27 cellular contexts compared by ENCODE assay signal in the genomic region with DNA sequence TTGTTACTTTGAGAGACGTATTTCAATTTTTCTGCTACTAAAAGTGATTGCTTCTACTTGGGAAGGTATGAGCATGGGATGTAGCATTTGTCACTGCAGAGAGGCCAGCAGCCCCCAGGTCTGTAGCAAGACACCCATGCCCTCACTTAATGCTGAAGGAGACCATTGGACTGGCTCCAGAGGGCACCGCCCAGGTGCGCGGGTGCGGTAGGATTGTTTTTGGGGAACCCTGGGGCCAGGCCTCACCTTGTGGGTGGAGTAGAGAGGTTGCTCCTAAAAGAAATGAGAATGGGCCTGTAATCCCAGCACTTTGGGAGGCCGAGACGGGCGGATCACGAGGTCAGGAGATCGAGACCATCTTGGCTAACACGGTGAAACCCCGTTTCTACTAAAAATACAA. TPM values are rescaled to one million over a fixed set of nuclear protein-coding genes. Genes with fewer than 3 reads are reported as not detected.
A peak's percentile ranks its signal among the peaks of the same experiment; 100 is the strongest.
DNase-seq lines count a peak whose midpoint lies in the region; ATAC-seq and TF ChIP-seq lines count a peak whose summit lies in the region.
"Had no signal": no experiment of that assay in that cellular context is flagged by ENCODE, and none has a peak within 500 bp of the region (broad histone marks: within the 10 kb centered on the region; RNA-seq: fewer than 3 reads in every experiment).

No MANE protein-coding gene starts in this region.

- no peak overlapping the region for H3K9ac ChIP-seq in Karpas-422 (ENCODE audit: low read length)
- H3K9ac ChIP-seq: BLaER1, GM23248 had no signal

- no peak overlapping the region for H3K4me3 Mint-ChIP-seq in natural killer cell treated with Interleukin-12 subunit alpha and Interleukin-12 subunit beta and Interleukin-15 and Interleukin-18, amount 100 ng/mL, for 72 hours
- no peak overlapping the region for H3K4me3 Mint-ChIP-seq in natural killer cell
- H3K4me3 Mint-ChIP-seq in activated B cell treated with CpG ODN at 0.5 μM for 24 hours: peak overlapping the region; percentile 11
- H3K4me3 Mint-ChIP-seq in activated naive CD4-positive, alpha-beta T cell treated with anti-CD3 and anti-CD28 coated beads, Interleukin-2, amount 10 ng/mL, durations not matched to agents 7 days and 5 days: no peak overlapping the region
- H3K4me3 Mint-ChIP-seq: CD8-positive, alpha-beta T cell; H9 had no signal

- TF ChIP-seq CTCF in natural killer cell (IDR thresholded peaks at IDR 0.05) (no peak), activated B cell treated with CpG ODN at 0.5 μM for 24 hours (IDR thresholded peaks at IDR 0.05) (no peak), sigmoid colon (IDR thresholded peaks at IDR 0.05) (no peak)

- peaks cover 44 to 54% of the 10 kb centered on the region in 2 donors for H3K27me3 Mint-ChIP-seq in natural killer cell treated with Interleukin-12 subunit alpha and Interleukin-12 subunit beta and Interleukin-15 and Interleukin-18, amount 100 ng/mL, for 72 hours
- H3K27me3 Mint-ChIP-seq in natural killer cell (ENCODE audit: low read depth in 2 of 2) (peaks cover 61 to 62% of the 10 kb centered on the region in 2 donors), activated B cell treated with CpG ODN at 0.5 μM for 24 hours (no peaks in the 10 kb centered on the region)
- H3K27me3 Mint-ChIP-seq in activated naive CD4-positive, alpha-beta T cell treated with anti-CD3 and anti-CD28 coated beads, Interleukin-2, amount 10 ng/mL, durations not matched to agents 7 days and 5 days: peaks cover 49% of the 10 kb centered on the region

- H3K36me3 ChIP-seq in sigmoid colon (no peaks in the 10 kb centered on the region), Karpas-422 (ENCODE audit: insufficient read depth, low read length) (no peaks in the 10 kb centered on the region; the same call in 1 of the 2 replicates)
- H3K36me3 ChIP-seq: BLaER1, SJCRH30 had no signal

- intact Hi-C loops in natural killer cell (cut with micrococcal nuclease): no loop called here
- intact Hi-C loops in activated B cell treated with CpG ODN at 0.5 μM for 24 hours (cut with micrococcal nuclease): no loop called here
- intact Hi-C loops in sigmoid colon (cut with DNase I): no loop called here

- H3K27ac Mint-ChIP-seq in natural killer cell treated with Interleukin-12 subunit alpha and Interleukin-12 subunit beta and Interleukin-15 and Interleukin-18, amount 100 ng/mL, for 72 hours: no peak overlapping the region
- H3K27ac Mint-ChIP-seq in natural killer cell (no peak overlapping the region), activated B cell treated with CpG ODN at 0.5 μM for 24 hours (peak overlapping the region; percentile 63)
- H3K27ac Mint-ChIP-seq in activated naive CD4-positive, alpha-beta T cell treated with anti-CD3 and anti-CD28 coated beads, Interleukin-2, amount 10 ng/mL, durations not matched to agents 7 days and 5 days: no peak overlapping the region
- H3K27ac Mint-ChIP-seq: CD8-positive, alpha-beta T cell had no signal

- H4K20me1 ChIP-seq in Karpas-422 (ENCODE audit: insufficient read depth, low read depth, low read length): no peaks in the 10 kb centered on the region
- H4K20me1 ChIP-seq: BLaER1 had no signal

- H3K4me1 ChIP-seq in sigmoid colon (no peaks in the 10 kb centered on the region), Karpas-422 (ENCODE audit: low read length) (peaks cover 52% of the 10 kb centered on the region)
- H3K4me1 ChIP-seq: SJCRH30 had no signal

- ATAC-seq in natural killer cell treated with Interleukin-12 subunit alpha and Interleukin-12 subunit beta and Interleukin-15 and Interleukin-18, amount 100 ng/mL, for 72 hours: no peak
- ATAC-seq in natural killer cell: no peak
- ATAC-seq in activated B cell treated with CpG ODN at 0.5 μM for 24 hours (ENCODE audit: low read depth): no peak
- ATAC-seq: CD8-positive, alpha-beta T cell; GM12878; Right ventricle myocardium inferior; SK-N-SH treated with all-trans-retinoic acid at 6 μM for 48 hours had no signal

- POLR2A ChIA-PET in activated B cell treated with CpG ODN at 0.5 μM for 24 hours (lab: Charles Lee): interaction anchor here (0.6 to 4.6 kb wide), 4 partner anchors 10 to 173 kb away, joined by 5 to 52 read pairs (median 16); no protein-coding TSS in a partner anchor

- peaks cover under 1% of the 10 kb centered on the region for H3K9me3 Mint-ChIP-seq in natural killer cell treated with Interleukin-12 subunit alpha and Interleukin-12 subunit beta and Interleukin-15 and Interleukin-18, amount 100 ng/mL, for 72 hours
- peaks cover 0 to under 1% of the 10 kb centered on the region in 2 donors for H3K9me3 Mint-ChIP-seq in natural killer cell
- peaks cover under 1% of the 10 kb centered on the region for H3K9me3 Mint-ChIP-seq in activated B cell treated with CpG ODN at 0.5 μM for 24 hours
- peaks cover 16% of the 10 kb centered on the region for H3K9me3 Mint-ChIP-seq in activated naive CD4-positive, alpha-beta T cell treated with anti-CD3 and anti-CD28 coated beads, Interleukin-2, amount 10 ng/mL, durations not matched to agents 7 days and 5 days

- H3K27ac ChIP-seq in sigmoid colon (no peak overlapping the region), Karpas-422 (ENCODE audit: low read length) (no peak overlapping the region)
- H3K27ac ChIP-seq: GM23248, SJCRH30 had no signal

- peaks cover 14% of the 10 kb centered on the region for H3K36me3 Mint-ChIP-seq in natural killer cell treated with Interleukin-12 subunit alpha and Interleukin-12 subunit beta and Interleukin-15 and Interleukin-18, amount 100 ng/mL, for 72 hours
- H3K36me3 Mint-ChIP-seq in natural killer cell (no peaks in the 10 kb centered on the region), activated B cell treated with CpG ODN at 0.5 μM for 24 hours (ENCODE audit: low read depth) (peaks cover under 1% of the 10 kb centered on the region)
- peaks cover 10% of the 10 kb centered on the region for H3K36me3 Mint-ChIP-seq in activated naive CD4-positive, alpha-beta T cell treated with anti-CD3 and anti-CD28 coated beads, Interleukin-2, amount 10 ng/mL, durations not matched to agents 7 days and 5 days
- H3K36me3 Mint-ChIP-seq: CD8-positive, alpha-beta T cell had no signal

- 95 to 97% methylated on average over 12 of the region's 12 CpGs for WGBS in sigmoid colon, 2 donors

- no peak overlapping the region for H2AFZ ChIP-seq in Karpas-422 (ENCODE audit: low read length)
- H2AFZ ChIP-seq: GM23248, PC-9 had no signal

- H3K9me3 ChIP-seq in sigmoid colon: peaks cover 0 to 4% (median 3%) of the 10 kb centered on the region in 4 donors
- peaks cover 6% of the 10 kb centered on the region for H3K9me3 ChIP-seq in Karpas-422 (ENCODE audit: low read length)

- TF ChIP-seq EP300 in sigmoid colon (IDR thresholded peaks at IDR 0.05): no peak

- CTCF ChIA-PET in activated B cell treated with CpG ODN at 0.5 μM for 24 hours (lab: Charles Lee): interaction anchor here (2.0 to 6.1 kb wide), 2 partner anchors 11 kb away, joined by 6 to 28 read pairs; no protein-coding TSS in a partner anchor
- CTCF ChIA-PET in activated naive CD4-positive, alpha-beta T cell treated with anti-CD3 and anti-CD28 coated beads, Interleukin-2, amount 10 ng/mL, durations not matched to agents 7 days and 5 days (lab: Charles Lee): interaction anchor here (1.9 kb wide), 1 partner anchor 12 kb away, joined by 4 read pairs; no protein-coding TSS in a partner anchor

- H3K27me3 ChIP-seq in sigmoid colon (no peaks in the 10 kb centered on the region), Karpas-422 (ENCODE audit: low read length) (no peaks in the 10 kb centered on the region)
- H3K27me3 ChIP-seq: BLaER1, SJCRH30 had no signal

- no peak overlapping the region for H3K4me2 ChIP-seq in Karpas-422 (ENCODE audit: low read depth, low read length, poor library complexity, severe bottlenecking)

- DNase-seq in natural killer cell treated with Interleukin-12 subunit alpha and Interleukin-12 subunit beta and Interleukin-15 and Interleukin-18, amount 100 ng/mL, for 72 hours (ENCODE audit: low spot score): peak; percentile 39
- DNase-seq in natural killer cell: no peak
- DNase-seq in activated B cell treated with CpG ODN at 0.5 μM for 24 hours: no peak
- DNase-seq in sigmoid colon: peak; percentile 33
- no peak for DNase-seq in activated naive CD4-positive, alpha-beta T cell treated with anti-CD3 and anti-CD28 coated beads, Interleukin-2, amount 10 ng/mL, durations not matched to agents 7 days and 5 days
- no peak for DNase-seq in Karpas-422
- DNase-seq in NCI-H446 (lab: John Stamatoyannopoulos, UW): no peak
- DNase-seq: Caco-2; CD8-positive, alpha-beta T cell; EL; GDM1; GM23248; H9; Kasumi-1; NCI-H1092 treated with DMSO at 0.1 percent for 48 hours; NCI-H1436; NCI-H187 treated with DMSO at 0.1 percent for 48 hours; NCI-H2107; NCI-H524 treated with DMSO at 0.1 percent for 48 hours; NCI-H774; NK-92 treated with Interleukin-12 subunit alpha and Interleukin-12 subunit beta, amount 100 ng/mL, for 24 hours; PC-9; SJCRH30 had no signal

- H3K4me1 Mint-ChIP-seq in natural killer cell treated with Interleukin-12 subunit alpha and Interleukin-12 subunit beta and Interleukin-15 and Interleukin-18, amount 100 ng/mL, for 72 hours (ENCODE audit: low read depth in 2 of 2): peaks cover 7 to 9% of the 10 kb centered on the region in 2 donors
- H3K4me1 Mint-ChIP-seq in natural killer cell (peaks cover 7 to 8% of the 10 kb centered on the region in 2 donors), activated B cell treated with CpG ODN at 0.5 μM for 24 hours (peaks cover 85% of the 10 kb centered on the region)
- H3K4me1 Mint-ChIP-seq in activated naive CD4-positive, alpha-beta T cell treated with anti-CD3 and anti-CD28 coated beads, Interleukin-2, amount 10 ng/mL, durations not matched to agents 7 days and 5 days: peaks cover 17% of the 10 kb centered on the region

- H3K4me3 ChIP-seq in sigmoid colon (no peak overlapping the region), Karpas-422 (ENCODE audit: low read length) (no peak overlapping the region)
- H3K4me3 ChIP-seq: BLaER1, GM12878, GM23248, PC-9, SJCRH30 had no signal

- H3K9me2 ChIP-seq in Karpas-422 (replicated peaks; ENCODE audit: insufficient read depth, low read length): no peaks in the 10 kb centered on the region

- no peak for TF ChIP-seq POLR2A in sigmoid colon (IDR thresholded peaks at IDR 0.05)

- no peaks in the 10 kb centered on the region for H3K79me2 ChIP-seq in Karpas-422 (ENCODE audit: low read length)

RNA-seq across cellular contexts. Expression of gene IFNGR2, which starts 30.6 kb away (rescaled TPM):
- 1 to 10 TPM in 1 of 2 donors, not detected in 1; 1.6 TPM for total RNA-seq in natural killer cell treated with Interleukin-12 subunit alpha and Interleukin-12 subunit beta and Interleukin-15 and Interleukin-18, amount 100 ng/mL, for 72 hours
- 10 to 100 TPM in 1 of 3 donors, 1 to 10 TPM in 2; 3.6 to 16.5 (median 8.6) TPM for total RNA-seq in natural killer cell
- total RNA-seq in activated B cell treated with CpG ODN at 0.5 μM for 24 hours: 66.8 and 71.1 TPM in 2 replicates
- total RNA-seq in sigmoid colon: 10 to 100 TPM; 34.9 to 65.8 (median 38.5) TPM
- polyA plus RNA-seq in sigmoid colon: 100 to 1,000 TPM in 2 of 3 donors, 10 to 100 TPM in 1; 72.1 to 178 (median 135) TPM
- 30.4 and 52.1 TPM in 2 replicates for total RNA-seq in Karpas-422 (2014; rRNA removed; shearing (Covaris generic); ENCODE audit: low replicate concordance)

RNA-seq across cellular contexts. Expression of gene IFNAR1, which starts 47.8 kb away (rescaled TPM):
- total RNA-seq in natural killer cell treated with Interleukin-12 subunit alpha and Interleukin-12 subunit beta and Interleukin-15 and Interleukin-18, amount 100 ng/mL, for 72 hours: 10 to 100 TPM; 16.0 to 16.6 TPM
- total RNA-seq in natural killer cell (10 to 100 TPM; 15.0 to 21.3 (median 19.3) TPM), activated B cell treated with CpG ODN at 0.5 μM for 24 hours (33.9 and 34.5 TPM in 2 replicates), sigmoid colon (10 to 100 TPM; 23.5 to 32.6 (median 25.5) TPM)
- 10 to 100 TPM in 1 of 3 donors, 1 to 10 TPM in 2; 6.6 to 26.5 (median 7.9) TPM for polyA plus RNA-seq in sigmoid colon
- 6.8 and 10.5 TPM in 2 replicates for total RNA-seq in Karpas-422 (2014; rRNA removed; shearing (Covaris generic); ENCODE audit: low replicate concordance)

Comparison
In these comparisons a context has a peak if more than half of its experiments do, and no peak if none do; other contexts are left out.
1. DNase-seq: peak in natural killer cell treated with Interleukin-12 subunit alpha and Interleukin-12 subunit beta and Interleukin-15 and Interleukin-18, amount 100 ng/mL, for 72 hours (single experiment) and sigmoid colon (single experiment); none in natural killer cell (single experiment), activated B cell treated with CpG ODN at 0.5 μM for 24 hours (single experiment), activated naive CD4-positive, alpha-beta T cell treated with anti-CD3 and anti-CD28 coated beads, Interleukin-2, amount 10 ng/mL, durations not matched to agents 7 days and 5 days (single experiment), Karpas-422 (single experiment) and NCI-H446 (0 of 2).